Comparison of ENCODE assay signal across 9 cellular contexts in genomic region chr11:57406337-57406904, GRCh38. TPM values are rescaled to one million over a fixed set of nuclear protein-coding genes. Genes with fewer than 3 reads are reported as not detected.
DNase-seq lines count a peak whose midpoint lies in the region; ATAC-seq and TF ChIP-seq lines count a peak whose summit lies in the region.
"Had no signal": no experiment of that assay in that cellular context is flagged by ENCODE, and none has a peak within 500 bp of the region (broad histone marks: within the 10 kb centered on the region; RNA-seq: fewer than 3 reads in every experiment).

No MANE protein-coding gene starts in this region.

- no peaks in the 10 kb centered on the region for H3K79me2 ChIP-seq in DND-41 (ENCODE audit: insufficient read depth, low read length)

- H4K20me1 ChIP-seq in DND-41 (ENCODE audit: insufficient read depth, low read length): peaks cover 33% of the 10 kb centered on the region

- H3K36me3 ChIP-seq in DND-41 (ENCODE audit: insufficient read depth, low read length): peaks cover 59% of the 10 kb centered on the region

- intact Hi-C loops in posterior cingulate gyrus (cut with DNase I): no loop called here

- DNase-seq in DND-41 (no peak), renal cortical epithelial cell (ENCODE audit: low read depth) (peak; percentile 92), SW 1271 (lab: John Stamatoyannopoulos, UW) (no peak), NCI-H1048 (lab: John Stamatoyannopoulos, UW) (no peak), posterior cingulate gyrus (no peak)
- peak; percentile 57 for DNase-seq in activated naive CD4-positive, alpha-beta T cell treated with anti-CD3 and anti-CD28 coated beads, Interleukin-2, amount 50 U/mL, for 16 hours

- H3K27ac ChIP-seq in DND-41 (ENCODE audit: low read length): no peak overlapping the region

- no peaks in the 10 kb centered on the region for H3K27me3 ChIP-seq in DND-41 (ENCODE audit: insufficient read depth, low read length, poor library complexity)

- TF ChIP-seq CTCF in DND-41 (IDR thresholded peaks at IDR 0.05; ENCODE audit: borderline replicate concordance, extremely low read depth, low read length, poor library complexity, severe bottlenecking): no peak

- no peaks in the 10 kb centered on the region for H3K4me1 ChIP-seq in DND-41 (ENCODE audit: insufficient read depth, low read length)

- ATAC-seq in DND-41 (ENCODE audit: insufficient read depth, low read depth): peak; percentile 25; the same call in 1 of the 3 replicates
- ATAC-seq in GM19468 (IDR thresholded peaks at IDR 0.05; ENCODE audit: extremely low read depth, unreplicated experiment): peak; percentile 53
- ATAC-seq in HG03565 (IDR thresholded peaks at IDR 0.05; ENCODE audit: unreplicated experiment): peak; percentile 83

- no peaks in the 10 kb centered on the region for H3K9me3 ChIP-seq in DND-41 (ENCODE audit: insufficient read depth, low read length, severe bottlenecking)

- no peak overlapping the region for H3K4me3 ChIP-seq in DND-41 (ENCODE audit: low read depth in 1 of 2, low read length in 2 of 2)

- no peak overlapping the region for H3K4me2 ChIP-seq in DND-41 (ENCODE audit: insufficient read depth, low read length)

- no peak overlapping the region for H2AFZ ChIP-seq in DND-41 (ENCODE audit: low read depth, low read length)

- H3K9ac ChIP-seq in DND-41 (ENCODE audit: low read depth, low read length): no peak overlapping the region

RNA-seq across cellular contexts. Expression of gene PRG2, which starts 16.0 kb away (rescaled TPM):
- not detected in 2 replicates for total RNA-seq in renal cortical epithelial cell
- total RNA-seq: H1 had no signal

RNA-seq across cellular contexts. Expression of gene SLC43A3, which starts 20.5 kb away (rescaled TPM):
- 46.4 and 47.9 TPM in 2 replicates for total RNA-seq in renal cortical epithelial cell

RNA-seq across cellular contexts. Expression of gene PRG3, which starts 25.5 kb away (rescaled TPM):
- not detected in 2 replicates for total RNA-seq in renal cortical epithelial cell
- total RNA-seq: H1 had no signal

RNA-seq across cellular contexts. Expression of gene RTN4RL2, which starts 53.9 kb away (rescaled TPM):
- total RNA-seq in renal cortical epithelial cell: 0.05 TPM in 1 of 2 replicates, not detected in the other

Comparison
In these comparisons a context has a peak if more than half of its experiments do, and no peak if none do; other contexts are left out.
1. ATAC-seq: peak in every context shown above with its lines; median percentile 83 in HG03565; 53 in GM19468; 25 in DND-41.
2. DNase-seq: peak in activated naive CD4-positive, alpha-beta T cell treated with anti-CD3 and anti-CD28 coated beads, Interleukin-2, amount 50 U/mL, for 16 hours (single experiment) and renal cortical epithelial cell (single experiment); none in DND-41 (single experiment), SW 1271 (0 of 2), NCI-H1048 (single experiment) and posterior cingulate gyrus (0 of 10).